In the genomic region with DNA sequence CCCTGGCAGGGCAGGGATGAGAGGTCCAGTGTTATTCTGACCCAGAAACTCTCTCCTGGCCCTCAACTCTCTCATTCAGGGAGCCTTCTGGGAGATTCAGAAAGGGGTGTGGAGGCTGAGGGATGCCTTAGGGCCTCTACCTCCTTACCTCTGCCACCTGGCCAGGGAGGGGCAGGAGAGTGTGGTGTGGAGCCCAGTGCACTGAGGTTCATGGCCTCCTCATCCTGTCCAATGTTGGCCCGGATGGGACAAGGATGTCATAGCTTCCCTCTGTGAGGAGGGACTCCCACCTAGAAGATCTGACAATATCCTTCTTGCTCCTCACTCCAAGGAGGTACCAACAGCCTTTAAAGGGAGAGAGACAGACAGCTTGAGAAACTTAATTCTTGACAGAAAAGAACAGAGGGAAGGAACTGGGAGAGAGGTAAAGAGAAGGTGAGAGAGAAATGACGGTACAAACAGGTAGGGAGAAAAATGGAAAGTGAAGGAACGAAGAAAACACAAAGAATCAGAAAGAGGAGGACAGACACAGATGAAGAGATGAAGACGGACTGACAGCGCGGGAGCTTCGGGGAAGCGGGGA, we compare ENCODE assay signal across 8 cellular contexts. TPM values are rescaled to one million over a fixed set of nuclear protein-coding genes. Genes with fewer than 3 reads are reported as not detected.
DNase-seq lines count a peak whose midpoint lies in the region; ATAC-seq and TF ChIP-seq lines count a peak whose summit lies in the region.

No MANE protein-coding gene starts in this region.

- in situ Hi-C loops in HAP-1 (cut with MboI; ENCODE audit: low sequenced_read_pairs): no loop called here

- H3K4me1 ChIP-seq in HAP-1 (no peaks in the 10 kb centered on the region; the same call in 1 of the 2 replicates), colonic mucosa (no peaks in the 10 kb centered on the region)

- TF ChIP-seq CTCF in AG10803 (conservative IDR thresholded peaks at IDR 0.05; ENCODE audit: low read length) (no peak), colonic mucosa (IDR thresholded peaks at IDR 0.05) (no peak), natural killer cell (IDR thresholded peaks at IDR 0.05) (no peak)

- H3K4me3 ChIP-seq in AG10803 (ENCODE audit: low read length) (peak overlapping the region; percentile 49), HAP-1 (peak overlapping the region; percentile 51), colonic mucosa (peak overlapping the region; percentile 50)

- peaks cover 7 to 20% of the 10 kb centered on the region in 2 donors for H3K4me1 Mint-ChIP-seq in natural killer cell

- DNase-seq in AG10803 (ENCODE audit: low read depth) (no peak), HAP-1 (ENCODE audit: low spot score in 2 of 2) (no peak), colonic mucosa (no peak), natural killer cell (no peak), SKM-1 treated with dmso at 0.1 percent for 144 hours (lab: John Stamatoyannopoulos, UW; ENCODE audit: unreplicated experiment) (no peak), posterior cingulate gyrus (no peak)

- no peaks in the 10 kb centered on the region for H3K36me3 Mint-ChIP-seq in natural killer cell

- no peak overlapping the region for H3K27ac ChIP-seq in colonic mucosa

- intact Hi-C loops in colonic mucosa (cut with DNase I) (no loop called here), natural killer cell (cut with micrococcal nuclease) (no loop called here), posterior cingulate gyrus (cut with DNase I) (no loop called here)

- H3K27ac Mint-ChIP-seq in natural killer cell: peak overlapping the region; percentile 8 to 70

- H3K9ac ChIP-seq in colonic mucosa (ENCODE audit: low read depth in 2 of 2, low read length in 2 of 2): no peak overlapping the region

- H3K36me3 ChIP-seq in HAP-1 (replicated peaks): no peaks in the 10 kb centered on the region
- no peaks in the 10 kb centered on the region for H3K36me3 ChIP-seq in colonic mucosa

- no peaks in the 10 kb centered on the region for H3K9me3 ChIP-seq in HAP-1
- H3K9me3 ChIP-seq in colonic mucosa: no peaks in the 10 kb centered on the region

- peaks cover 12 to 15% of the 10 kb centered on the region in 2 donors for H3K27me3 Mint-ChIP-seq in natural killer cell (ENCODE audit: low read depth in 2 of 2)

- no peak for ATAC-seq in natural killer cell
- ATAC-seq in GM18502 (IDR thresholded peaks at IDR 0.05; ENCODE audit: poor library complexity, unreplicated experiment): no peak
- no peak for ATAC-seq in HG03354 (IDR thresholded peaks at IDR 0.05; ENCODE audit: poor library complexity, severe bottlenecking, unreplicated experiment)

- H3K4me3 Mint-ChIP-seq in natural killer cell: peak overlapping the region; percentile 89

- H3K27me3 ChIP-seq in HAP-1 (ENCODE audit: low read depth) (no peaks in the 10 kb centered on the region), colonic mucosa (no peaks in the 10 kb centered on the region)

- H3K9me3 Mint-ChIP-seq in natural killer cell: no peaks in the 10 kb centered on the region

RNA-seq across cellular contexts. Expression of a gene that starts 0.8 kb away (rescaled TPM):
- total RNA-seq in colonic mucosa: 1 to 10 TPM in 1 of 2 donors, under 1 TPM in 1; 0.57 to 4.9 TPM
- total RNA-seq in natural killer cell: 1 to 10 TPM; 1.2 to 5.1 (median 2.6) TPM
